In genomic region chr5:143758750-143759149, GRCh38 we compare ENCODE assay signal across 10 cellular contexts. TPM values are rescaled to one million over a fixed set of nuclear protein-coding genes. Genes with fewer than 3 reads are reported as not detected.
DNase-seq lines count a peak whose midpoint lies in the region; ATAC-seq, FAIRE-seq and TF ChIP-seq lines count a peak whose summit lies in the region.
"Had no signal": no experiment of that assay in that cellular context is flagged by ENCODE, and none has a peak within 500 bp of the region (broad histone marks: within the 10 kb centered on the region; RNA-seq: fewer than 3 reads in every experiment).

No MANE protein-coding gene starts in this region.

- ATAC-seq in GM19395 (IDR thresholded peaks at IDR 0.05; ENCODE audit: unreplicated experiment) (peak; percentile 68), HG02973 (IDR thresholded peaks at IDR 0.05; ENCODE audit: unreplicated experiment) (peak; percentile 65), GM12878 (peak; percentile 78)

- H3K27ac ChIP-seq in GM12878 (ENCODE audit: control insufficient read depth, insufficient read depth) (peak overlapping the region; percentile 59; the same call in 1 of the 2 replicates), OCI-LY7 (ENCODE audit: low read depth, low read length, poor library complexity, severe bottlenecking) (no peak overlapping the region)

- 0% methylated on average over 3 of the region's 3 CpGs for WGBS in GM12878 (ENCODE audit: insufficient coverage, insufficient replicate concordance, low lambda C conversion rate, missing lambda C conversion rate)

- POLR2A ChIA-PET in GM12878 (lab: Charles Lee) = interaction anchor here (0.8 to 1.8 kb wide), 4 partner anchors 12 to 56 kb away, joined by 3 to 6 read pairs (median 3); no protein-coding TSS in a partner anchor
- POLR2A ChIA-PET in OCI-LY7 (lab: Charles Lee) = interaction anchor here (0.6 to 1.2 kb wide), 4 partner anchors 9 to 18 kb away, joined by 3 to 4 read pairs (median 4); no protein-coding TSS in a partner anchor

- no peak for TF ChIP-seq CTCF in GM10266 (IDR thresholded peaks at IDR 0.05; ENCODE audit: control insufficient read depth, insufficient read depth, low read depth, missing control alignments)
- TF ChIP-seq CTCF in GM12878 (IDR thresholded peaks at IDR 0.05 in 2 of 3, conservative IDR thresholded peaks at IDR 0.05 in 1 of 3; ENCODE audit: control insufficient read depth in 2 of 3, extremely low read depth in 1 of 3, insufficient read depth in 1 of 3, low read depth in 3 of 3, low read length in 3 of 3) = no peak
- no peak for TF ChIP-seq CTCF in OCI-LY7 (conservative IDR thresholded peaks at IDR 0.05; ENCODE audit: low read length)

- H3K4me2 ChIP-seq in GM12878 (ENCODE audit: control insufficient read depth, insufficient read depth) = peak overlapping the region; percentile 56
- H3K4me2 ChIP-seq in OCI-LY7 (ENCODE audit: low read length) = no peak overlapping the region

- no peaks in the 10 kb centered on the region for H3K27me3 Mint-ChIP-seq in activated naive CD4-positive, alpha-beta T cell treated with anti-CD3 and anti-CD28 coated beads, Interleukin-2, amount 10 ng/mL, durations not matched to agents 7 days and 5 days

- BruUV-seq in GM12878 (replicated peaks; lab: Mats Ljungman, UMichigan) (no TSS peak), OCI-LY7 (replicated peaks; lab: Mats Ljungman, UMichigan) (no TSS peak)

- TF ChIP-seq EP300 in GM12878 (IDR thresholded peaks at IDR 0.05; ENCODE audit: borderline replicate concordance in 1 of 2, control insufficient read depth in 1 of 2, low read depth in 2 of 2, low read length in 2 of 2) = peak; percentile 48 to 79; a peak in 2 of 4 replicates

- H3K36me3 Mint-ChIP-seq in activated naive CD4-positive, alpha-beta T cell treated with anti-CD3 and anti-CD28 coated beads, Interleukin-2, amount 10 ng/mL, durations not matched to agents 7 days and 5 days = no peaks in the 10 kb centered on the region

- H3K9me3 ChIP-seq in GM12878 (replicated peaks; ENCODE audit: control insufficient read depth, insufficient read depth, low read length) = no peaks in the 10 kb centered on the region
- H3K9me3 ChIP-seq in OCI-LY7 (ENCODE audit: low read length) = no peaks in the 10 kb centered on the region

- no peak overlapping the region for H3K27ac Mint-ChIP-seq in activated naive CD4-positive, alpha-beta T cell treated with anti-CD3 and anti-CD28 coated beads, Interleukin-2, amount 10 ng/mL, durations not matched to agents 7 days and 5 days

- H3K9ac ChIP-seq in GM12878 (ENCODE audit: control insufficient read depth, insufficient read depth, low read length) = no peak overlapping the region

- no peak overlapping the region for H3K4me3 Mint-ChIP-seq in activated naive CD4-positive, alpha-beta T cell treated with anti-CD3 and anti-CD28 coated beads, Interleukin-2, amount 10 ng/mL, durations not matched to agents 7 days and 5 days

- H2AFZ ChIP-seq in GM12878 (ENCODE audit: control insufficient read depth, low read depth, low read length) (no peak overlapping the region), OCI-LY7 (ENCODE audit: low read length) (no peak overlapping the region)

- no peaks in the 10 kb centered on the region for H3K4me1 Mint-ChIP-seq in activated naive CD4-positive, alpha-beta T cell treated with anti-CD3 and anti-CD28 coated beads, Interleukin-2, amount 10 ng/mL, durations not matched to agents 7 days and 5 days

- intact Hi-C loops in GM12878 (cut with micrococcal nuclease; ENCODE audit: unreplicated experiment) (loop anchor here (5.0 to 10.0 kb wide), 3 partner anchors 151 to 356 kb away; partner anchors contain the start of gene NR3C1), OCI-LY7 (cut with micrococcal nuclease; ENCODE audit: unreplicated experiment) (no loop called here)

- RAD21 ChIA-PET in GM12878 (lab: Charles Lee; ENCODE audit: unreplicated experiment) = interaction anchor here (1.0 to 3.3 kb wide), 9 partner anchors 12 to 67 kb away, joined by 3 to 20 read pairs (median 6); no protein-coding TSS in a partner anchor

- in situ Hi-C loops in GM12878 (cut with MboI) = no loop called here

- CTCF ChIA-PET in GM12878 (lab: Yijun Ruan, JAX) = interaction anchor here (1.0 to 2.1 kb wide), 6 partner anchors 18 to 569 kb away, joined by 3 to 9 read pairs (median 4); no protein-coding TSS in a partner anchor
- CTCF ChIA-PET in OCI-LY7 (lab: Charles Lee; ENCODE audit: unreplicated experiment) = no interaction called here
- CTCF ChIA-PET in activated naive CD4-positive, alpha-beta T cell treated with anti-CD3 and anti-CD28 coated beads, Interleukin-2, amount 10 ng/mL, durations not matched to agents 7 days and 5 days (lab: Charles Lee) = interaction anchor here (0.7 kb wide), 1 partner anchor 9 kb away, joined by 3 read pairs; no protein-coding TSS in a partner anchor

- TF ChIP-seq RAD21 in GM12878 (IDR thresholded peaks at IDR 0.05; ENCODE audit: insufficient read depth, low read depth, low read length) = no peak

- H3K9me3 Mint-ChIP-seq in activated naive CD4-positive, alpha-beta T cell treated with anti-CD3 and anti-CD28 coated beads, Interleukin-2, amount 10 ng/mL, durations not matched to agents 7 days and 5 days = no peaks in the 10 kb centered on the region

- peak; percentile 36 for DNase-seq in GM10266 (ENCODE audit: extremely low spot score)
- peak; percentile 51 for DNase-seq in GM12878 (ENCODE audit: low read depth, low spot score)
- no peak for DNase-seq in germinal center (ENCODE audit: low spot score)
- no peak for DNase-seq in OCI-LY7 (ENCODE audit: low spot score)
- DNase-seq in activated naive CD4-positive, alpha-beta T cell treated with anti-CD3 and anti-CD28 coated beads, Interleukin-2, amount 10 ng/mL, durations not matched to agents 7 days and 5 days = no peak
- no peak for DNase-seq in AML-193 (lab: John Stamatoyannopoulos, UW)
- DNase-seq: activated CD8-positive, alpha-beta memory T cell treated with anti-CD3 and anti-CD28 coated beads, Interleukin-2, amount 50 U/mL, for 48 hours had no signal

- H3K36me3 ChIP-seq in GM12878 (ENCODE audit: control insufficient read depth in 2 of 2, insufficient read depth in 2 of 2, low read length in 1 of 2) (no peaks in the 10 kb centered on the region), OCI-LY7 (ENCODE audit: insufficient read depth, low read length) (no peaks in the 10 kb centered on the region)

- H3K4me3 ChIP-seq in GM12878 = no peak overlapping the region; the same call in 1 of the 2 replicates
- H3K4me3 ChIP-seq in OCI-LY7 (ENCODE audit: low read depth, low read length, poor library complexity, severe bottlenecking) = no peak overlapping the region

- no peak for TF ChIP-seq POLR2A in GM12878 (IDR thresholded peaks at IDR 0.05; ENCODE audit: low read depth, low read length)

- H3K4me1 ChIP-seq in GM12878 (ENCODE audit: control insufficient read depth, insufficient read depth, low read length) (peaks cover 32% of the 10 kb centered on the region), OCI-LY7 (ENCODE audit: insufficient read depth, low read length, poor library complexity, severe bottlenecking) (no peaks in the 10 kb centered on the region)

- peak; percentile 81 for FAIRE-seq in GM12878 (lab: Jason Lieb, UNC)

- H4K20me1 ChIP-seq in GM12878 (ENCODE audit: control insufficient read depth, insufficient read depth) (no peaks in the 10 kb centered on the region), OCI-LY7 (ENCODE audit: insufficient read depth, low read length) (no peaks in the 10 kb centered on the region)

- SMC1A ChIA-PET in GM12878 (lab: Charles Lee; ENCODE audit: uncharacterized antibody, unreplicated experiment) = interaction anchor here (0.7 to 3.6 kb wide), 31 partner anchors 9 to 208 kb away, joined by 3 to 51 read pairs (median 4); no protein-coding TSS in a partner anchor

- H3K9me2 ChIP-seq in OCI-LY7 (ENCODE audit: insufficient read depth, low read length) = no peaks in the 10 kb centered on the region

- H3K27me3 ChIP-seq in GM12878 (replicated peaks in 1 of 2; ENCODE audit: control insufficient read depth in 2 of 2, insufficient read depth in 2 of 2, low read length in 1 of 2) = no peaks in the 10 kb centered on the region

- no peaks in the 10 kb centered on the region for H3K79me2 ChIP-seq in GM12878 (ENCODE audit: control insufficient read depth, insufficient read depth, low read length)
- H3K79me2 ChIP-seq in OCI-LY7 (ENCODE audit: insufficient read depth, low read depth, low read length) = no peaks in the 10 kb centered on the region

TF ChIP-seq in GM12878, 131 proteins besides CTCF, POLR2A, EP300 and RAD21 (continues in another document):
- no peak for TF ChIP-seq BMI1 (IDR thresholded peaks at IDR 0.05; ENCODE audit: borderline replicate concordance)
- TF ChIP-seq MEF2A (IDR thresholded peaks at IDR 0.05; ENCODE audit: insufficient read depth, low read depth, low read length) = peak; percentile 69
- peak; percentile 33; the same call in 1 of the 2 replicates for TF ChIP-seq TCF12 (IDR thresholded peaks at IDR 0.05; ENCODE audit: low read depth, low read length)
- no peak for TF ChIP-seq HDAC6 (IDR thresholded peaks at IDR 0.05; ENCODE audit: unreplicated experiment)
- TF ChIP-seq SIN3A (IDR thresholded peaks at IDR 0.05; ENCODE audit: low read depth, low read length) = no peak
- TF ChIP-seq ZNF207 (IDR thresholded peaks at IDR 0.05; ENCODE audit: borderline replicate concordance) = no peak

RNA-seq across cellular contexts. Expression of gene HMHB1, which starts 53.2 kb away (rescaled TPM):
- total RNA-seq in GM12878 (2013; cell fraction: nucleolus; rRNA removed) = not detected in 2 replicates
- total RNA-seq in GM12878 (2014; rRNA removed) (0.45 and 2.0 TPM in 2 replicates), GM12878 (2014; rRNA removed; fragmentation: Illumina TruSeq; extraction: Trizol) (3.0 and 3.1 TPM in 2 replicates), GM12878 (2021) (3.0 and 3.6 TPM in 2 replicates), OCI-LY7 (2022) (not detected in 2 replicates)
- polyA plus RNA-seq in GM12878 (2011; ENCODE audit: low read depth) = not detected
- polyA plus RNA-seq in GM12878 (2011; rRNA removed) (1.5 and 2.1 TPM in 2 replicates), GM12878 (2014; fragmentation: Illumina TruSeq; extraction: Trizol) (1.6 TPM in 1 of 2 replicates, not detected in the other), GM12878 (2014; fragmentation: Nextera tagmentation; extraction: Ambion mirVana) (10 to 100 TPM; 16.0 to 20.3 TPM), GM12878 (2014; rRNA removed) (4.1 and 6.2 TPM in 2 replicates), GM12878 (2016; fragmentation: Nextera tagmentation; extraction: Ambion mirVana) (1 to 10 TPM; 7.5 to 9.5 TPM)
- 0.81 TPM in 1 of 2 replicates, not detected in the other for polyA plus RNA-seq in GM12878 (2011; cell fraction: cytosol; rRNA removed)
- polyA plus RNA-seq in GM12878 (2011; cell fraction: nucleus; rRNA removed) = 0.76 TPM in 1 of 2 replicates, not detected in the other
- polyA plus RNA-seq in GM12878 (2012) = 1.6 and 2.6 TPM in 2 replicates
- not detected in 2 replicates for polyA minus RNA-seq in GM12878 (2011; rRNA and poly(A)+ RNA removed)
- polyA minus RNA-seq in GM12878 (2011; cell fraction: cytosol; rRNA and poly(A)+ RNA removed) = not detected in 2 replicates
- not detected in 2 replicates for polyA minus RNA-seq in GM12878 (2011; cell fraction: nucleus; rRNA and poly(A)+ RNA removed)
- total RNA-seq in OCI-LY7 (2014; rRNA removed; shearing (Covaris generic)) = not detected in 2 replicates
- total RNA-seq: omental fat pad had no signal

Comparison
In these comparisons a context has a peak if more than half of its experiments do, and no peak if none do; other contexts are left out.
1. DNase-seq: peak in GM10266 (single experiment) and GM12878 (single experiment); none in germinal center (single experiment), OCI-LY7 (single experiment), activated naive CD4-positive, alpha-beta T cell treated with anti-CD3 and anti-CD28 coated beads, Interleukin-2, amount 10 ng/mL, durations not matched to agents 7 days and 5 days (single experiment) and AML-193 (0 of 2).
2. Peak in every context shown above with its lines, with median percentiles within 50 percentile points of each other: ATAC-seq.